In genomic region chr10:121442536-121442935, GRCh38 we compare ENCODE assay signal across 21 cellular contexts.
DNase-seq lines count a peak whose midpoint lies in the region; ATAC-seq and TF ChIP-seq lines count a peak whose summit lies in the region.
"Had no signal": no experiment of that assay in that cellular context is flagged by ENCODE, and none has a peak within 500 bp of the region (broad histone marks: within the 10 kb centered on the region; RNA-seq: fewer than 3 reads in every experiment).

No MANE protein-coding gene starts in this region.

- no peak overlapping the region for H2AK5ac ChIP-seq in trophoblast cell (ENCODE audit: low read length)

- no peak overlapping the region for H2AFZ ChIP-seq in trophoblast cell (ENCODE audit: insufficient read depth, low read length, poor library complexity)
- H2AFZ ChIP-seq: GM23248 had no signal

- H3K9me3 Mint-ChIP-seq in Caco-2 (ENCODE audit: unreplicated experiment) (no peaks in the 10 kb centered on the region), endodermal cell (no peaks in the 10 kb centered on the region)
- H3K9me3 Mint-ChIP-seq: CD4-positive, alpha-beta T cell; CD8-positive, alpha-beta memory T cell; H9 had no signal

- CTCF ChIA-PET in Caco-2 (lab: Charles Lee), result interaction anchor here (0.6 kb wide), 1 partner anchor 59 kb away, joined by 3 read pairs; no protein-coding TSS in a partner anchor

- H3K36me3 ChIP-seq in Caco-2 (ENCODE audit: control insufficient read depth, insufficient read depth, low read length), result no peaks in the 10 kb centered on the region
- no peaks in the 10 kb centered on the region for H3K36me3 ChIP-seq in mucosa of descending colon (ENCODE audit: low read depth)
- no peaks in the 10 kb centered on the region for H3K36me3 ChIP-seq in trophoblast cell (ENCODE audit: control insufficient read depth in 1 of 2, insufficient read depth in 2 of 2, low read length in 2 of 2)
- no peaks in the 10 kb centered on the region for H3K36me3 ChIP-seq in endodermal cell (ENCODE audit: control insufficient read depth, insufficient read depth, low read length)
- H3K36me3 ChIP-seq in Peyer's patch, result no peaks in the 10 kb centered on the region
- H3K36me3 ChIP-seq: BE2C; BLaER1 treated with 17β-estradiol and CSF1 and Interleukin-3, amounts not matched to agents 10 nM and 100 nM had no signal

- intact Hi-C loops in Caco-2 (cut with micrococcal nuclease; ENCODE audit: unreplicated experiment) (no loop called here), mucosa of descending colon (cut with DNase I, micrococcal nuclease) (no loop called here)

- no peaks in the 10 kb centered on the region for H3K79me2 ChIP-seq in trophoblast cell (ENCODE audit: control insufficient read depth, insufficient read depth, low read length, poor library complexity)

- no peak overlapping the region for H2BK12ac ChIP-seq in trophoblast cell (ENCODE audit: low read length)

- H3K18ac ChIP-seq in trophoblast cell (ENCODE audit: low read length), result no peak overlapping the region

- no peak overlapping the region for H3K4me2 ChIP-seq in trophoblast cell (ENCODE audit: low read length)
- H3K4me2 ChIP-seq: BLaER1 treated with 17β-estradiol and CSF1 and Interleukin-3, amounts not matched to agents 10 nM and 100 nM had no signal

- H3K27me3 ChIP-seq in Caco-2 (replicated peaks; ENCODE audit: control insufficient read depth, insufficient read depth, low read length) (no peaks in the 10 kb centered on the region), trophoblast cell (ENCODE audit: insufficient read depth, low read length) (no peaks in the 10 kb centered on the region), endodermal cell (ENCODE audit: control insufficient read depth, insufficient read depth, low read length, poor library complexity, severe bottlenecking) (no peaks in the 10 kb centered on the region), Peyer's patch (no peaks in the 10 kb centered on the region)
- H3K27me3 ChIP-seq: BE2C; BLaER1 treated with 17β-estradiol and CSF1 and Interleukin-3, amounts not matched to agents 10 nM and 100 nM had no signal

- no peak overlapping the region for H2BK5ac ChIP-seq in trophoblast cell (ENCODE audit: low read depth, low read length, poor library complexity)

- no peak overlapping the region for H2BK120ac ChIP-seq in trophoblast cell (ENCODE audit: insufficient read depth, low read length, poor library complexity)

- TF ChIP-seq CTCF in Caco-2 (IDR thresholded peaks at IDR 0.05; ENCODE audit: insufficient read depth in 1 of 2, low read depth in 1 of 2, low read length in 1 of 2, severe bottlenecking in 1 of 2, unreplicated experiment in 1 of 2) (no peak), mucosa of descending colon (IDR thresholded peaks at IDR 0.05) (no peak), endodermal cell (conservative IDR thresholded peaks at IDR 0.05) (no peak), Peyer's patch (IDR thresholded peaks at IDR 0.05) (no peak)

- no peak overlapping the region for H3K4ac ChIP-seq in trophoblast cell (ENCODE audit: low read depth, low read length)

- no CpG with 5 or more reads among the region's 2 CpGs for WGBS in trophoblast cell (ENCODE audit: extremely low coverage, insufficient coverage, insufficient read length)
- WGBS in endodermal cell (ENCODE audit: insufficient coverage in 1 of 2, insufficient read length in 1 of 2), 2 experiments, result 57 to 84% methylated on average over 1 to 2 of the region's 2 CpGs

- H3K27me3 Mint-ChIP-seq in Caco-2 (ENCODE audit: insufficient read depth, unreplicated experiment) (no peaks in the 10 kb centered on the region), endodermal cell (ENCODE audit: insufficient read depth) (no peaks in the 10 kb centered on the region)
- H3K27me3 Mint-ChIP-seq: CD4-positive, alpha-beta T cell; CD8-positive, alpha-beta memory T cell had no signal

- H4K8ac ChIP-seq in trophoblast cell (ENCODE audit: low read depth, low read length), result no peak overlapping the region

- ATAC-seq in mucosa of descending colon, result peak; percentile 43
- ATAC-seq: GM12878, HCT116 had no signal

- H3K4me3 Mint-ChIP-seq in Caco-2 (ENCODE audit: unreplicated experiment) (no peak overlapping the region), endodermal cell (no peak overlapping the region)
- H3K4me3 Mint-ChIP-seq: CD14-positive monocyte; CD4-positive, alpha-beta T cell; CD8-positive, alpha-beta memory T cell; H9 had no signal

- POLR2A ChIA-PET in Caco-2 (lab: Charles Lee), result no interaction called here

- H3K4me1 Mint-ChIP-seq in Caco-2 (ENCODE audit: low read depth, unreplicated experiment) (peaks cover 25% of the 10 kb centered on the region), endodermal cell (peaks cover 41% of the 10 kb centered on the region)
- H3K4me1 Mint-ChIP-seq: CD14-positive monocyte; CD8-positive, alpha-beta memory T cell had no signal

- no peak for TF ChIP-seq POLR2A in Peyer's patch (IDR thresholded peaks at IDR 0.05)

- peaks cover 8% of the 10 kb centered on the region for H3K36me3 Mint-ChIP-seq in Caco-2 (ENCODE audit: insufficient read depth, unreplicated experiment)
- no peaks in the 10 kb centered on the region for H3K36me3 Mint-ChIP-seq in endodermal cell (ENCODE audit: low read depth)
- H3K36me3 Mint-ChIP-seq: CD14-positive monocyte; CD8-positive, alpha-beta memory T cell had no signal

- H3K4me3 ChIP-seq in Caco-2 (ENCODE audit: low read depth, low read length) (no peak overlapping the region), mucosa of descending colon (no peak overlapping the region), trophoblast cell (ENCODE audit: low read depth, low read length) (no peak overlapping the region), endodermal cell (ENCODE audit: low read length) (no peak overlapping the region), Peyer's patch (no peak overlapping the region)
- H3K4me3 ChIP-seq: BLaER1 treated with 17β-estradiol and CSF1 and Interleukin-3, amounts not matched to agents 10 nM and 100 nM; GM12878; GM23248 had no signal

- H3K4me1 ChIP-seq in Caco-2 (peaks cover 38% of the 10 kb centered on the region), mucosa of descending colon (ENCODE audit: low read depth) (no peaks in the 10 kb centered on the region), trophoblast cell (ENCODE audit: control insufficient read depth in 1 of 2, insufficient read depth in 2 of 2, low read length in 2 of 2) (peaks cover 4 to 5% of the 10 kb centered on the region in 2 experiments), endodermal cell (ENCODE audit: control insufficient read depth, insufficient read depth, low read length) (peaks cover 9% of the 10 kb centered on the region), Peyer's patch (no peaks in the 10 kb centered on the region)

- H3K27ac ChIP-seq in caudate nucleus (ENCODE audit: low read depth, low read length) (peak overlapping the region; percentile 52), trophoblast cell (ENCODE audit: low read depth, low read length) (no peak overlapping the region), endodermal cell (ENCODE audit: low read depth, low read length) (no peak overlapping the region), Peyer's patch (no peak overlapping the region)
- H3K27ac ChIP-seq: 22Rv1; BLaER1 treated with 17β-estradiol and CSF1 and Interleukin-3, amounts not matched to agents 10 nM and 100 nM; GM23248 had no signal

- H3K9ac ChIP-seq in trophoblast cell (ENCODE audit: low read length), result no peak overlapping the region
- no peak overlapping the region for H3K9ac ChIP-seq in endodermal cell (ENCODE audit: extremely low read depth, low read length, poor library complexity, severe bottlenecking)
- H3K9ac ChIP-seq: BLaER1 treated with 17β-estradiol and CSF1 and Interleukin-3, amounts not matched to agents 10 nM and 100 nM; GM23248 had no signal

- no peak overlapping the region for H4K12ac ChIP-seq in trophoblast cell (ENCODE audit: low read depth, low read length)

- no peak overlapping the region for H4K91ac ChIP-seq in trophoblast cell (ENCODE audit: low read depth, low read length)

- H3K79me1 ChIP-seq in trophoblast cell (ENCODE audit: low read length), result peaks cover 2% of the 10 kb centered on the region

- BruUV-seq in Caco-2 (replicated peaks; lab: Mats Ljungman, UMichigan), result no TSS peak

- peak overlapping the region; percentile 59 for H3K27ac Mint-ChIP-seq in Caco-2 (ENCODE audit: unreplicated experiment)
- H3K27ac Mint-ChIP-seq in endodermal cell, result no peak overlapping the region
- H3K27ac Mint-ChIP-seq: CD14-positive monocyte; CD4-positive, alpha-beta T cell; CD8-positive, alpha-beta memory T cell had no signal

- no peak overlapping the region for H3K23ac ChIP-seq in trophoblast cell (ENCODE audit: low read length)

- H3K9me3 ChIP-seq in Caco-2 (no peaks in the 10 kb centered on the region), mucosa of descending colon (no peaks in the 10 kb centered on the region), trophoblast cell (ENCODE audit: insufficient read depth, low read depth, low read length) (no peaks in the 10 kb centered on the region), endodermal cell (ENCODE audit: control insufficient read depth, low read length) (no peaks in the 10 kb centered on the region), Peyer's patch (no peaks in the 10 kb centered on the region)
- H3K9me3 ChIP-seq: BE2C; BLaER1 treated with 17β-estradiol and CSF1 and Interleukin-3, amounts not matched to agents 10 nM and 100 nM had no signal

- no peak overlapping the region for H3K14ac ChIP-seq in trophoblast cell (ENCODE audit: low read length)

- DNase-seq in Caco-2 (no peak), caudate nucleus (lab: John Stamatoyannopoulos, UW) (no peak), mucosa of descending colon (no peak), trophoblast cell (peak; percentile 89 to 98), endodermal cell (no peak), AML-193 (lab: John Stamatoyannopoulos, UW) (no peak), NCI-H1105 (lab: John Stamatoyannopoulos, UW) (no peak), Peyer's patch (no peak)
- DNase-seq: BE2C; Calu3; CD4-positive, alpha-beta T cell; CD8-positive, alpha-beta memory T cell; DMS53; DMS79 treated with DMSO at 0.1 percent for 48 hours; GM23248; H9 had no signal

Comparison
In these comparisons a context has a peak if more than half of its experiments do, and no peak if none do; other contexts are left out.
1. DNase-seq: peak in trophoblast cell (2 of 2); none in Caco-2 (0 of 2), caudate nucleus (0 of 61), mucosa of descending colon (0 of 3), endodermal cell (single experiment), AML-193 (0 of 2), NCI-H1105 (single experiment) and Peyer's patch (0 of 3).